In genomic region chr3:152039887-152040286, GRCh38 we compare ENCODE assay signal across 13 cellular contexts.
A peak's percentile ranks its signal among the peaks of the same experiment; 100 is the strongest.
DNase-seq lines count a peak whose midpoint lies in the region; ATAC-seq, FAIRE-seq and TF ChIP-seq lines count a peak whose summit lies in the region.
"Had no signal": no experiment of that assay in that cellular context is flagged by ENCODE, and none has a peak within 500 bp of the region (broad histone marks: within the 10 kb centered on the region; RNA-seq: fewer than 3 reads in every experiment).

No MANE protein-coding gene starts in this region.

- TF ChIP-seq CTCF in GM12864 (IDR thresholded peaks at IDR 0.05; ENCODE audit: low read depth, low read length, missing control alignments) (no peak), right atrium auricular region (IDR thresholded peaks at IDR 0.05) (no peak)

- H3K27me3 ChIP-seq in right atrium auricular region, result no peaks in the 10 kb centered on the region
- H3K27me3 ChIP-seq: uterus had no signal

- peaks cover 0 to 7% of the 10 kb centered on the region in 2 donors for H3K9me3 ChIP-seq in right atrium auricular region
- H3K9me3 ChIP-seq: uterus had no signal

- FAIRE-seq in frontal cortex (lab: Jason Lieb, UNC), result no peak

- ATAC-seq in GM19043 (IDR thresholded peaks at IDR 0.05; ENCODE audit: low read depth, unreplicated experiment) (peak; percentile 99), HG02642 (IDR thresholded peaks at IDR 0.05; ENCODE audit: poor library complexity, unreplicated experiment) (peak; percentile 77), HG03457 (IDR thresholded peaks at IDR 0.05; ENCODE audit: unreplicated experiment) (peak; percentile 97), esophagus mucosa (no peak)

- H3K36me3 ChIP-seq in right atrium auricular region, result no peaks in the 10 kb centered on the region
- H3K36me3 ChIP-seq: uterus had no signal

- DNase-seq in GM12864 (ENCODE audit: low read depth) (peak; percentile 59), NCI-H2227 treated with DMSO at 0.1 percent for 48 hours (lab: John Stamatoyannopoulos, UW) (no peak), frontal cortex (ENCODE audit: low spot score in 2 of 2) (no peak), right atrium auricular region (ENCODE audit: low spot score) (no peak)
- DNase-seq: activated naive CD4-positive, alpha-beta T cell treated with anti-CD3 and anti-CD28 coated beads for 36 hours; cortex of kidney; GDM1; NCI-H1436; uterus had no signal

- H3K4me1 ChIP-seq in right atrium auricular region, result no peaks in the 10 kb centered on the region
- H3K4me1 ChIP-seq: uterus had no signal

- H3K4me3 ChIP-seq in GM12864 (ENCODE audit: low read depth, low read length) (no peak overlapping the region), right atrium auricular region (no peak overlapping the region)
- H3K4me3 ChIP-seq: uterus had no signal

- no peak overlapping the region for H3K27ac ChIP-seq in right atrium auricular region
- H3K27ac ChIP-seq: uterus had no signal
